In the genomic region with DNA sequence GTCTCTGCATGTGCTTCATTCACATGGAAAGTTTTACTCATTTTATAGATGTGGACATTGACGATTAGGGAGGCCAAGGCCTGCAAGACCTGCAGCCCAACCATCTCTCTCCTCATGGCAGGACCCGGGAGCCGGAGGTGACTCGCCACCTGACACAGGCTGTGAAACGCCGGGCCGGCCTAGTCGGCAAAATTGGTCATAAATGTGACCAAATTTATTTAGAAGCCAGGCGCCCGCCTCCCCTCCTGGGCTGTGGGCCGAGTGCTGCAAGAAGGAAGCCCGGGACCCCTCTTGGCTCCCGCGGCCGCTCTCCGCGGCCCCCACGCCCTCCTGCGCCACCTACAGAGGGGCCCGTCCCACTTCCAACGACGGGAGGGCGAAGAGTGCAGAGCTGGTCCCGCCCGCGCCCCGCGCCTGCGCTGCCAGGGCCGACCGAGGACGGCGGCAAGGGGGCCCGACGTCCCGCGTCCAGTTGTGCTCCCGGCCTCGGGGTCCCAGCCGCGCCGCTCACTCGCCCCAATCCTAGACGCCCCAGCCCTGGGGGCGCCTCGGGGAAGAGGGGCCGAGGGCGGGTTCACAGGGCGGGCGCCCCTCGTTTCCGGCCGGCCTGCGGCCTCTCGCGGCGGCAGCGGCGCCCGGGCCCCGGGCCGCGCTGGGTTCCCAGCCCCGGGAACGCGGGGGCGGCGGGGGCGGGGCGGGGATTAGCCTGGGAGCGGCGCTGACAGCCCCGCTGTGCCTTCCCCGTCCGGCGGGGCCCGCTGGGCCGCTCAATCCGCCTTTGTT, we compare ENCODE assay signal across 1 cellular context.
TF ChIP-seq lines count a peak whose summit lies in the region.

No MANE protein-coding gene starts in this region.

TF ChIP-seq in K562, 482 proteins besides CTCF, POLR2A, EP300 and RAD21 (continued from another document and continues in another):
- TF ChIP-seq, protein P1, sequence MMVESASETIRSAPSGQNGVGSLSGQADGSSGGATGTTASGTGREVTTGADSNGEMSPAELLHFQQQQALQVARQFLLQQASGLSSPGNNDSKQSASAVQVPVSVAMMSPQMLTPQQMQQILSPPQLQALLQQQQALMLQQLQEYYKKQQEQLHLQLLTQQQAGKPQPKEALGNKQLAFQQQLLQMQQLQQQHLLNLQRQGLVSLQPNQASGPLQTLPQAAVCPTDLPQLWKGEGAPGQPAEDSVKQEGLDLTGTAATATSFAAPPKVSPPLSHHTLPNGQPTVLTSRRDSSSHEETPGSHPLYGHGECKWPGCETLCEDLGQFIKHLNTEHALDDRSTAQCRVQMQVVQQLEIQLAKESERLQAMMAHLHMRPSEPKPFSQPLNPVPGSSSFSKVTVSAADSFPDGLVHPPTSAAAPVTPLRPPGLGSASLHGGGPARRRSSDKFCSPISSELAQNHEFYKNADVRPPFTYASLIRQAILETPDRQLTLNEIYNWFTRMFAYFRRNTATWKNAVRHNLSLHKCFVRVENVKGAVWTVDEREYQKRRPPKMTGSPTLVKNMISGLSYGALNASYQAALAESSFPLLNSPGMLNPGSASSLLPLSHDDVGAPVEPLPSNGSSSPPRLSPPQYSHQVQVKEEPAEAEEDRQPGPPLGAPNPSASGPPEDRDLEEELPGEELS (CRISPR knock-in tag; IDR thresholded peaks at IDR 0.05; ENCODE audit: borderline replicate concordance) = no peak
- no peak for TF ChIP-seq TRIM28 (IDR thresholded peaks at IDR 0.05)
- TF ChIP-seq, protein P2, sequence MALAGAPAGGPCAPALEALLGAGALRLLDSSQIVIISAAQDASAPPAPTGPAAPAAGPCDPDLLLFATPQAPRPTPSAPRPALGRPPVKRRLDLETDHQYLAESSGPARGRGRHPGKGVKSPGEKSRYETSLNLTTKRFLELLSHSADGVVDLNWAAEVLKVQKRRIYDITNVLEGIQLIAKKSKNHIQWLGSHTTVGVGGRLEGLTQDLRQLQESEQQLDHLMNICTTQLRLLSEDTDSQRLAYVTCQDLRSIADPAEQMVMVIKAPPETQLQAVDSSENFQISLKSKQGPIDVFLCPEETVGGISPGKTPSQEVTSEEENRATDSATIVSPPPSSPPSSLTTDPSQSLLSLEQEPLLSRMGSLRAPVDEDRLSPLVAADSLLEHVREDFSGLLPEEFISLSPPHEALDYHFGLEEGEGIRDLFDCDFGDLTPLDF (CRISPR knock-in tag; IDR thresholded peaks at IDR 0.05) = peak; percentile 57; the same call in 1 of the 2 replicates
- TF ChIP-seq, protein P3, sequence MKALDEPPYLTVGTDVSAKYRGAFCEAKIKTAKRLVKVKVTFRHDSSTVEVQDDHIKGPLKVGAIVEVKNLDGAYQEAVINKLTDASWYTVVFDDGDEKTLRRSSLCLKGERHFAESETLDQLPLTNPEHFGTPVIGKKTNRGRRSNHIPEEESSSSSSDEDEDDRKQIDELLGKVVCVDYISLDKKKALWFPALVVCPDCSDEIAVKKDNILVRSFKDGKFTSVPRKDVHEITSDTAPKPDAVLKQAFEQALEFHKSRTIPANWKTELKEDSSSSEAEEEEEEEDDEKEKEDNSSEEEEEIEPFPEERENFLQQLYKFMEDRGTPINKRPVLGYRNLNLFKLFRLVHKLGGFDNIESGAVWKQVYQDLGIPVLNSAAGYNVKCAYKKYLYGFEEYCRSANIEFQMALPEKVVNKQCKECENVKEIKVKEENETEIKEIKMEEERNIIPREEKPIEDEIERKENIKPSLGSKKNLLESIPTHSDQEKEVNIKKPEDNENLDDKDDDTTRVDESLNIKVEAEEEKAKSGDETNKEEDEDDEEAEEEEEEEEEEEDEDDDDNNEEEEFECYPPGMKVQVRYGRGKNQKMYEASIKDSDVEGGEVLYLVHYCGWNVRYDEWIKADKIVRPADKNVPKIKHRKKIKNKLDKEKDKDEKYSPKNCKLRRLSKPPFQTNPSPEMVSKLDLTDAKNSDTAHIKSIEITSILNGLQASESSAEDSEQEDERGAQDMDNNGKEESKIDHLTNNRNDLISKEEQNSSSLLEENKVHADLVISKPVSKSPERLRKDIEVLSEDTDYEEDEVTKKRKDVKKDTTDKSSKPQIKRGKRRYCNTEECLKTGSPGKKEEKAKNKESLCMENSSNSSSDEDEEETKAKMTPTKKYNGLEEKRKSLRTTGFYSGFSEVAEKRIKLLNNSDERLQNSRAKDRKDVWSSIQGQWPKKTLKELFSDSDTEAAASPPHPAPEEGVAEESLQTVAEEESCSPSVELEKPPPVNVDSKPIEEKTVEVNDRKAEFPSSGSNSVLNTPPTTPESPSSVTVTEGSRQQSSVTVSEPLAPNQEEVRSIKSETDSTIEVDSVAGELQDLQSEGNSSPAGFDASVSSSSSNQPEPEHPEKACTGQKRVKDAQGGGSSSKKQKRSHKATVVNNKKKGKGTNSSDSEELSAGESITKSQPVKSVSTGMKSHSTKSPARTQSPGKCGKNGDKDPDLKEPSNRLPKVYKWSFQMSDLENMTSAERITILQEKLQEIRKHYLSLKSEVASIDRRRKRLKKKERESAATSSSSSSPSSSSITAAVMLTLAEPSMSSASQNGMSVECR (CRISPR knock-in tag; IDR thresholded peaks at IDR 0.05) = no peak
- peak; percentile 18 for TF ChIP-seq HNRNPLL (IDR thresholded peaks at IDR 0.05; ENCODE audit: low read depth, low read length, poor library complexity, severe bottlenecking)
- peak; percentile 53; the same call in 1 of the 2 replicates for TF ChIP-seq CTBP1 (IDR thresholded peaks at IDR 0.05; ENCODE audit: borderline replicate concordance)
- TF ChIP-seq PHF20 (IDR thresholded peaks at IDR 0.05; ENCODE audit: partially characterized antibody) = no peak
- no peak for TF ChIP-seq ZZZ3 (IDR thresholded peaks at IDR 0.05)
- TF ChIP-seq MEF2D (tag; conservative IDR thresholded peaks at IDR 0.05; ENCODE audit: low read depth) = no peak
- no peak for TF ChIP-seq ZNF764 (CRISPR knock-in tag; IDR thresholded peaks at IDR 0.05; ENCODE audit: low read depth)
- no peak for TF ChIP-seq FOXA1 (IDR thresholded peaks at IDR 0.05; ENCODE audit: borderline replicate concordance)
- TF ChIP-seq, protein P4, sequence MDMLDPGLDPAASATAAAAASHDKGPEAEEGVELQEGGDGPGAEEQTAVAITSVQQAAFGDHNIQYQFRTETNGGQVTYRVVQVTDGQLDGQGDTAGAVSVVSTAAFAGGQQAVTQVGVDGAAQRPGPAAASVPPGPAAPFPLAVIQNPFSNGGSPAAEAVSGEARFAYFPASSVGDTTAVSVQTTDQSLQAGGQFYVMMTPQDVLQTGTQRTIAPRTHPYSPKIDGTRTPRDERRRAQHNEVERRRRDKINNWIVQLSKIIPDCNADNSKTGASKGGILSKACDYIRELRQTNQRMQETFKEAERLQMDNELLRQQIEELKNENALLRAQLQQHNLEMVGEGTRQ (CRISPR knock-in tag; IDR thresholded peaks at IDR 0.05) = no peak
- TF ChIP-seq, protein P5, sequence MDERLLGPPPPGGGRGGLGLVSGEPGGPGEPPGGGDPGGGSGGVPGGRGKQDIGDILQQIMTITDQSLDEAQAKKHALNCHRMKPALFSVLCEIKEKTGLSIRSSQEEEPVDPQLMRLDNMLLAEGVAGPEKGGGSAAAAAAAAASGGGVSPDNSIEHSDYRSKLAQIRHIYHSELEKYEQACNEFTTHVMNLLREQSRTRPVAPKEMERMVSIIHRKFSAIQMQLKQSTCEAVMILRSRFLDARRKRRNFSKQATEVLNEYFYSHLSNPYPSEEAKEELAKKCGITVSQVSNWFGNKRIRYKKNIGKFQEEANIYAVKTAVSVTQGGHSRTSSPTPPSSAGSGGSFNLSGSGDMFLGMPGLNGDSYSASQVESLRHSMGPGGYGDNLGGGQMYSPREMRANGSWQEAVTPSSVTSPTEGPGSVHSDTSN (CRISPR knock-in tag; IDR thresholded peaks at IDR 0.05; ENCODE audit: low read depth) = no peak
- TF ChIP-seq, protein P5 (tag; conservative IDR thresholded peaks at IDR 0.05; ENCODE audit: low read depth) = no peak
- TF ChIP-seq ZNF830 (CRISPR knock-in tag; IDR thresholded peaks at IDR 0.05) = no peak
- TF ChIP-seq SMARCE1 (IDR thresholded peaks at IDR 0.05) = no peak
- peak; percentile 50 for TF ChIP-seq KDM5B (IDR thresholded peaks at IDR 0.05; ENCODE audit: insufficient replicate concordance, low read depth, low read length)
- TF ChIP-seq ADNP (tag; IDR thresholded peaks at IDR 0.05) = no peak
- TF ChIP-seq, protein P6, sequence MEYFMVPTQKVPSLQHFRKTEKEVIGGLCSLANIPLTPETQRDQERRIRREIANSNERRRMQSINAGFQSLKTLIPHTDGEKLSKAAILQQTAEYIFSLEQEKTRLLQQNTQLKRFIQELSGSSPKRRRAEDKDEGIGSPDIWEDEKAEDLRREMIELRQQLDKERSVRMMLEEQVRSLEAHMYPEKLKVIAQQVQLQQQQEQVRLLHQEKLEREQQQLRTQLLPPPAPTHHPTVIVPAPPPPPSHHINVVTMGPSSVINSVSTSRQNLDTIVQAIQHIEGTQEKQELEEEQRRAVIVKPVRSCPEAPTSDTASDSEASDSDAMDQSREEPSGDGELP (CRISPR knock-in tag; IDR thresholded peaks at IDR 0.05; ENCODE audit: borderline replicate concordance) = peak; percentile 17; the same call in 1 of the 2 replicates
- no peak for TF ChIP-seq PPARD (CRISPR knock-in tag; IDR thresholded peaks at IDR 0.05)
- TF ChIP-seq DIDO1 (tag; IDR thresholded peaks at IDR 0.05; ENCODE audit: low read depth) = no peak
- no peak for TF ChIP-seq NEUROD1 (IDR thresholded peaks at IDR 0.05; ENCODE audit: borderline replicate concordance, low read depth, low read length, partially characterized antibody)
- no peak for TF ChIP-seq ZNF232 (CRISPR knock-in tag; IDR thresholded peaks at IDR 0.05)
- no peak for TF ChIP-seq ZFP1 (CRISPR knock-in tag; IDR thresholded peaks at IDR 0.05)
- TF ChIP-seq, protein P7, sequence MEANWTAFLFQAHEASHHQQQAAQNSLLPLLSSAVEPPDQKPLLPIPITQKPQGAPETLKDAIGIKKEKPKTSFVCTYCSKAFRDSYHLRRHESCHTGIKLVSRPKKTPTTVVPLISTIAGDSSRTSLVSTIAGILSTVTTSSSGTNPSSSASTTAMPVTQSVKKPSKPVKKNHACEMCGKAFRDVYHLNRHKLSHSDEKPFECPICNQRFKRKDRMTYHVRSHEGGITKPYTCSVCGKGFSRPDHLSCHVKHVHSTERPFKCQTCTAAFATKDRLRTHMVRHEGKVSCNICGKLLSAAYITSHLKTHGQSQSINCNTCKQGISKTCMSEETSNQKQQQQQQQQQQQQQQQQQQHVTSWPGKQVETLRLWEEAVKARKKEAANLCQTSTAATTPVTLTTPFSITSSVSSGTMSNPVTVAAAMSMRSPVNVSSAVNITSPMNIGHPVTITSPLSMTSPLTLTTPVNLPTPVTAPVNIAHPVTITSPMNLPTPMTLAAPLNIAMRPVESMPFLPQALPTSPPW (CRISPR knock-in tag; IDR thresholded peaks at IDR 0.05) = no peak
- TF ChIP-seq ZNF76 (CRISPR knock-in tag; IDR thresholded peaks at IDR 0.05; ENCODE audit: borderline replicate concordance) = no peak
- peak; percentile 26; the same call in 1 of the 2 replicates for TF ChIP-seq E2F3 (CRISPR knock-in tag; IDR thresholded peaks at IDR 0.05)
- TF ChIP-seq ZSCAN29 (IDR thresholded peaks at IDR 0.05) = no peak
- peak; percentile 51 for TF ChIP-seq FIP1L1 (IDR thresholded peaks at IDR 0.05; ENCODE audit: low read depth, low read length, poor library complexity, severe bottlenecking)
- TF ChIP-seq, protein P8, sequence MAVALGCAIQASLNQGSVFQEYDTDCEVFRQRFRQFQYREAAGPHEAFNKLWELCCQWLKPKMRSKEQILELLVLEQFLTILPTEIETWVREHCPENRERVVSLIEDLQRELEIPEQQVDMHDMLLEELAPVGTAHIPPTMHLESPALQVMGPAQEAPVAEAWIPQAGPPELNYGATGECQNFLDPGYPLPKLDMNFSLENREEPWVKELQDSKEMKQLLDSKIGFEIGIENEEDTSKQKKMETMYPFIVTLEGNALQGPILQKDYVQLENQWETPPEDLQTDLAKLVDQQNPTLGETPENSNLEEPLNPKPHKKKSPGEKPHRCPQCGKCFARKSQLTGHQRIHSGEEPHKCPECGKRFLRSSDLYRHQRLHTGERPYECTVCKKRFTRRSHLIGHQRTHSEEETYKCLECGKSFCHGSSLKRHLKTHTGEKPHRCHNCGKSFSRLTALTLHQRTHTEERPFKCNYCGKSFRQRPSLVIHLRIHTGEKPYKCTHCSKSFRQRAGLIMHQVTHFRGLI (CRISPR knock-in tag; IDR thresholded peaks at IDR 0.05) = no peak
- TF ChIP-seq IRF2 (CRISPR knock-in tag; IDR thresholded peaks at IDR 0.05) = no peak
- TF ChIP-seq KLF13 (tag; IDR thresholded peaks at IDR 0.05; ENCODE audit: borderline replicate concordance, low read depth) = no peak
- TF ChIP-seq TCF7L2 (IDR thresholded peaks at IDR 0.05; ENCODE audit: low read depth, low read length) = no peak
- TF ChIP-seq ZNF354B (CRISPR knock-in tag; IDR thresholded peaks at IDR 0.05) = no peak
- no peak for TF ChIP-seq ARHGAP35 (IDR thresholded peaks at IDR 0.05; ENCODE audit: partially characterized antibody)
